In genomic region chr9:110623462-110624025, GRCh38 we compare ENCODE assay signal across 9 cellular contexts. TPM values are rescaled to one million over a fixed set of nuclear protein-coding genes. Genes with fewer than 3 reads are reported as not detected.
DNase-seq lines count a peak whose midpoint lies in the region; ATAC-seq, FAIRE-seq and TF ChIP-seq lines count a peak whose summit lies in the region.
"Had no signal": no experiment of that assay in that cellular context is flagged by ENCODE, and none has a peak within 500 bp of the region (broad histone marks: within the 10 kb centered on the region; RNA-seq: fewer than 3 reads in every experiment).

No MANE protein-coding gene starts in this region.

- H3K4me3 ChIP-seq in Peyer's patch (no peak overlapping the region), endothelial cell of umbilical vein (replicated peaks in 1 of 3; ENCODE audit: insufficient read depth in 1 of 3, low read depth in 1 of 3, low read length in 3 of 3) (no peak overlapping the region)

- H3K4me1 Mint-ChIP-seq in naive B cell: no peaks in the 10 kb centered on the region

- DNase-seq in ELF-1 (ENCODE audit: low read depth, low spot score) (peak; percentile 17), KG1 (lab: John Stamatoyannopoulos, UW) (peak; percentile 16), Peyer's patch (peak in 1 of 3 donors; percentile 53), endothelial cell of umbilical vein (ENCODE audit: low read depth, low spot score) (peak; percentile 75), naive B cell (peak; percentile 14)

- H3K27ac Mint-ChIP-seq in naive B cell: no peak overlapping the region

- dilution Hi-C loops in endothelial cell of umbilical vein (cut with MboI; ENCODE audit: extremely low pct_ligation_motif_present, low sequenced_read_pairs): no loop called here

- H3K9ac ChIP-seq in endothelial cell of umbilical vein (replicated peaks; ENCODE audit: extremely low read depth, insufficient read depth, low read length): no peak overlapping the region

- POLR2A ChIA-PET in endothelial cell of umbilical vein (lab: Charles Lee): no interaction called here

- H3K27ac ChIP-seq in Peyer's patch: no peak overlapping the region
- no peak overlapping the region for H3K27ac ChIP-seq in endothelial cell of umbilical vein (ENCODE audit: insufficient read depth, low read depth, low read length)
- H3K27ac ChIP-seq: epithelial cell of prostate had no signal

- TF ChIP-seq CTCF in Peyer's patch (IDR thresholded peaks at IDR 0.05): peak in 5 of 6 experiments; percentile 53 to 81 (median 71)
- TF ChIP-seq CTCF in endothelial cell of umbilical vein (IDR thresholded peaks at IDR 0.05; ENCODE audit: extremely low read depth in 1 of 2, insufficient read depth in 1 of 2, low read depth in 1 of 2, low read length in 2 of 2): peak; percentile 41 to 46

- H3K4me3 Mint-ChIP-seq in naive B cell: no peak overlapping the region

- no peaks in the 10 kb centered on the region for H3K36me3 Mint-ChIP-seq in naive B cell

- H3K9me1 ChIP-seq in endothelial cell of umbilical vein (replicated peaks; ENCODE audit: control insufficient read depth, extremely low read depth, insufficient read depth, low read length): no peaks in the 10 kb centered on the region

- no peaks in the 10 kb centered on the region for H3K36me3 ChIP-seq in Peyer's patch
- H3K36me3 ChIP-seq in endothelial cell of umbilical vein (ENCODE audit: control insufficient read depth in 2 of 2, extremely low read depth in 1 of 2, insufficient read depth in 2 of 2, low read length in 2 of 2): no peaks in the 10 kb centered on the region

- peaks cover 0 to 3% (median 0%) of the 10 kb centered on the region in 3 donors for H3K27me3 Mint-ChIP-seq in naive B cell

- H3K4me1 ChIP-seq in Peyer's patch (no peaks in the 10 kb centered on the region), endothelial cell of umbilical vein (ENCODE audit: control insufficient read depth, extremely low read depth, insufficient read depth, low read length) (no peaks in the 10 kb centered on the region)

- H3K27me3 ChIP-seq in Peyer's patch (no peaks in the 10 kb centered on the region), endothelial cell of umbilical vein (ENCODE audit: control insufficient read depth in 2 of 2, insufficient read depth in 2 of 2, low read length in 2 of 2) (no peaks in the 10 kb centered on the region)

- intact Hi-C loops in endothelial cell of umbilical vein (cut with micrococcal nuclease): loop anchor here (1.0 to 10.0 kb wide), 6 partner anchors 171 to 1049 kb away; partner anchors contain the start of gene TXN

- H3K79me2 ChIP-seq in endothelial cell of umbilical vein (ENCODE audit: control insufficient read depth, insufficient read depth, low read length): no peaks in the 10 kb centered on the region

- H3K4me2 ChIP-seq in endothelial cell of umbilical vein (ENCODE audit: insufficient read depth, low read length): no peak overlapping the region

- H3K9me3 Mint-ChIP-seq in naive B cell: no peaks in the 10 kb centered on the region

- no peak overlapping the region for H2AFZ ChIP-seq in endothelial cell of umbilical vein (ENCODE audit: low read depth, low read length)

- no peak for ATAC-seq in naive B cell (ENCODE audit: low read depth in 2 of 2)
- ATAC-seq in HG02610 (IDR thresholded peaks at IDR 0.05; ENCODE audit: unreplicated experiment): no peak
- no peak for ATAC-seq in HG03565 (IDR thresholded peaks at IDR 0.05; ENCODE audit: unreplicated experiment)

- H3K9me3 ChIP-seq in Peyer's patch (no peaks in the 10 kb centered on the region), endothelial cell of umbilical vein (replicated peaks; ENCODE audit: control insufficient read depth, insufficient read depth, low read length) (no peaks in the 10 kb centered on the region)

- TF ChIP-seq POLR2A in Peyer's patch (IDR thresholded peaks at IDR 0.05): no peak
- no peak for TF ChIP-seq POLR2A in endothelial cell of umbilical vein (IDR thresholded peaks at IDR 0.05; ENCODE audit: low read depth, low read length)

- FAIRE-seq in A204.1 (lab: Jason Lieb, UNC): peak; percentile 99
- no peak for FAIRE-seq in endothelial cell of umbilical vein (lab: Jason Lieb, UNC)

- CTCF ChIA-PET in endothelial cell of umbilical vein (lab: Charles Lee): interaction anchor here (0.6 to 2.4 kb wide), 42 partner anchors 14 to 1049 kb away, joined by 3 to 105 read pairs (median 4); partner anchors contain the start of gene TXN

- no peaks in the 10 kb centered on the region for H4K20me1 ChIP-seq in endothelial cell of umbilical vein (replicated peaks; ENCODE audit: control insufficient read depth, extremely low read depth, insufficient read depth, low read length)

- no TSS peak for BruUV-seq in endothelial cell of umbilical vein (replicated peaks; lab: Mats Ljungman, UMichigan)

TF ChIP-seq in endothelial cell of umbilical vein, 7 proteins besides CTCF, POLR2A, EP300 and RAD21:
- TF ChIP-seq POLR2AphosphoS5 (IDR thresholded peaks at IDR 0.05; ENCODE audit: insufficient read depth, low read depth, low read length): no peak
- no peak for TF ChIP-seq GATA2 (IDR thresholded peaks at IDR 0.05; ENCODE audit: insufficient read depth, insufficient read length, low read depth, low read length)
- no peak for TF ChIP-seq MYC (IDR thresholded peaks at IDR 0.05; ENCODE audit: low read depth, low read length)
- no peak for TF ChIP-seq EZH2 (IDR thresholded peaks at IDR 0.05; ENCODE audit: borderline replicate concordance, low read depth, low read length, severe bottlenecking)
- no peak for TF ChIP-seq JUN (IDR thresholded peaks at IDR 0.05; ENCODE audit: borderline replicate concordance, insufficient read depth, insufficient read length, low read depth)
- TF ChIP-seq MAX (IDR thresholded peaks at IDR 0.05; ENCODE audit: insufficient read depth, insufficient read length): no peak
- TF ChIP-seq FOS (IDR thresholded peaks at IDR 0.05; ENCODE audit: borderline replicate concordance, insufficient read depth, low read length): no peak

RNA-seq across cellular contexts. Expression of gene SVEP1, which starts 44.0 kb away (rescaled TPM):
- total RNA-seq in Peyer's patch (10 to 100 TPM in 2 of 4 donors, 1 to 10 TPM in 2; 6.1 to 40.1 (median 17.3) TPM), endothelial cell of umbilical vein (0.12 and 0.29 TPM in 2 replicates)
- polyA plus RNA-seq in endothelial cell of umbilical vein (0.04 and 0.05 TPM in 2 replicates), naive B cell (ENCODE audit: low read depth in 6 of 6) (not detected)
- 0.01 and 0.03 TPM in 2 replicates for polyA plus RNA-seq in endothelial cell of umbilical vein (2011; cell fraction: cytosol; rRNA removed)
- 0.03 and 0.04 TPM in 2 replicates for polyA plus RNA-seq in endothelial cell of umbilical vein (2011; cell fraction: nucleus; rRNA removed)
- polyA plus RNA-seq in endothelial cell of umbilical vein (2012): 0.04 and 0.05 TPM in 2 replicates
- polyA minus RNA-seq in endothelial cell of umbilical vein: 0.28 TPM in 1 of 2 replicates, not detected in the other
- not detected for polyA minus RNA-seq in endothelial cell of umbilical vein (2011; cell fraction: cytosol; rRNA and poly(A)+ RNA removed)
- polyA minus RNA-seq in endothelial cell of umbilical vein (2011; cell fraction: nucleus; rRNA and poly(A)+ RNA removed): 0.14 and 0.19 TPM in 2 replicates

RNA-seq across cellular contexts. Expression of gene MUSK, which starts 45.0 kb away (rescaled TPM):
- 10 to 100 TPM in 2 of 4 donors, 1 to 10 TPM in 2; 4.4 to 28.1 (median 10.3) TPM for total RNA-seq in Peyer's patch
- not detected in 2 replicates for total RNA-seq in endothelial cell of umbilical vein
- 0.08 TPM in 1 of 2 replicates, not detected in the other for polyA plus RNA-seq in endothelial cell of umbilical vein
- polyA plus RNA-seq in endothelial cell of umbilical vein (2011; cell fraction: cytosol; rRNA removed): 0.06 TPM in 1 of 2 replicates, not detected in the other
- not detected in 2 replicates for polyA plus RNA-seq in endothelial cell of umbilical vein (2011; cell fraction: nucleus; rRNA removed)
- not detected in 2 replicates for polyA plus RNA-seq in endothelial cell of umbilical vein (2012)
- not detected in 2 replicates for polyA minus RNA-seq in endothelial cell of umbilical vein
- not detected for polyA minus RNA-seq in endothelial cell of umbilical vein (2011; cell fraction: cytosol; rRNA and poly(A)+ RNA removed)
- not detected in 2 replicates for polyA minus RNA-seq in endothelial cell of umbilical vein (2011; cell fraction: nucleus; rRNA and poly(A)+ RNA removed)
- polyA plus RNA-seq in naive B cell (ENCODE audit: low read depth in 6 of 6): not detected
